Comparison of ENCODE assay signal across 18 cellular contexts in the genomic region with DNA sequence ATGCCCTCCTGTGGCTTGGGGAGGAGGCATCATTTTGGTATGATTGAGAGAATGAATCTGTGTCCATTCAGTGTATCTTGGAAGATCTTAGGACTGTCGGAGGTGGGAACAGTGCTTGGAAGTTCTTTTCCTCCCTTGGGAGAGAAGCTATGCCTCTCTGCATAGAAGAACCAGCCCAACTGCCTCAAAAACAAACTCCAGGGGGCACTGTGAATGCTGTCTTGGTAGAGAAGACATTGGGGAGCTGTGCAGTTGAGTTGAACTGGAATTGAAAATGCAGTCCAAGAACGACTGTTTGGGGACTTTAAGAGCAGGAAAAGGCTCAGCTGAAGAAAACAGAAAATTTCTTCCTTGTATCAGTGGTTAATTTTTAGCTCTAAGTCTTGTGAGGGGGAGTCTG. TPM values are rescaled to one million over a fixed set of nuclear protein-coding genes. Genes with fewer than 3 reads are reported as not detected.
DNase-seq lines count a peak whose midpoint lies in the region; ATAC-seq and TF ChIP-seq lines count a peak whose summit lies in the region.
"Had no signal": no experiment of that assay in that cellular context is flagged by ENCODE, and none has a peak within 500 bp of the region (broad histone marks: within the 10 kb centered on the region; RNA-seq: fewer than 3 reads in every experiment).

No MANE protein-coding gene starts in this region.

- intact Hi-C loops in posterior vena cava (cut with DNase I): loop anchor here in 1 of 2 donors (2.0 kb wide), 1 partner anchor 361 kb away; no protein-coding TSS in a partner anchor

- in situ Hi-C loops in GM23248 (cut with MboI): no loop called here

- no peaks in the 10 kb centered on the region for H3K36me3 ChIP-seq in GM23248 (ENCODE audit: low read depth)
- H3K36me3 ChIP-seq: BLaER1 treated with 17β-estradiol and CSF1 and Interleukin-3, amounts not matched to agents 10 nM and 100 nM; lower lobe of right lung; spleen; tibial artery had no signal

- H3K9me3 ChIP-seq in GM23248 (ENCODE audit: low read depth): no peaks in the 10 kb centered on the region
- H3K9me3 ChIP-seq: tibial artery had no signal

- H3K4me3 ChIP-seq in LNCaP clone FGC (ENCODE audit: low read depth, low read length) (no peak overlapping the region), cardiac fibroblast (replicated peaks in 1 of 2; ENCODE audit: low read depth in 2 of 2, low read length in 2 of 2) (no peak overlapping the region), GM23248 (no peak overlapping the region)
- H3K4me3 ChIP-seq: BLaER1 treated with 17β-estradiol and CSF1 and Interleukin-3, amounts not matched to agents 10 nM and 100 nM; lower lobe of right lung; spleen; tibial artery had no signal

- 58 to 72% methylated on average over 2 of the region's 2 CpGs for WGBS in GM23248 (ENCODE audit: low coverage in 1 of 2, low lambda C conversion rate in 2 of 2, missing lambda C conversion rate in 2 of 2), 2 experiments

- TF ChIP-seq CTCF in LNCaP clone FGC (IDR thresholded peaks at IDR 0.05; ENCODE audit: control insufficient read depth, extremely low read depth, insufficient read depth) (0 out of 2 replicates have a peak, but pooled peaks have one; percentile 25), cardiac fibroblast (IDR thresholded peaks at IDR 0.05; ENCODE audit: low read depth, low read length) (peak; percentile 32)

- no peaks in the 10 kb centered on the region for H3K79me2 ChIP-seq in GM23248 (ENCODE audit: insufficient read depth)

- no peak overlapping the region for H3K9ac ChIP-seq in GM23248
- H3K9ac ChIP-seq: BLaER1 treated with 17β-estradiol and CSF1 and Interleukin-3, amounts not matched to agents 10 nM and 100 nM had no signal

- H3K4me2 ChIP-seq in GM23248 (ENCODE audit: unreplicated experiment): no peak overlapping the region
- H3K4me2 ChIP-seq: BLaER1 treated with 17β-estradiol and CSF1 and Interleukin-3, amounts not matched to agents 10 nM and 100 nM had no signal

- ATAC-seq in HG02884 (IDR thresholded peaks at IDR 0.05; ENCODE audit: unreplicated experiment): no peak
- ATAC-seq: activated T-cell treated with anti-CD3 and anti-CD28 coated beads, Interleukin-2, amount 50 U/mL, for 4 hours; lower lobe of right lung; naive thymus-derived CD4-positive, alpha-beta T cell; stimulated activated effector memory CD8-positive, alpha-beta T cell treated with anti-CD3 and anti-CD28 coated beads, Interleukin-12 subunit alpha, Interleukin-12 subunit beta, amount 100 ng/mL, for 72 hours had no signal

- no peaks in the 10 kb centered on the region for H3K4me1 ChIP-seq in GM23248 (ENCODE audit: insufficient read depth)
- H3K4me1 ChIP-seq: BLaER1 treated with 17β-estradiol and CSF1 and Interleukin-3, amounts not matched to agents 10 nM and 100 nM; lower lobe of right lung; spleen; tibial artery had no signal

- no peaks in the 10 kb centered on the region for H4K20me1 ChIP-seq in GM23248 (ENCODE audit: insufficient read depth)
- H4K20me1 ChIP-seq: BLaER1 treated with 17β-estradiol and CSF1 and Interleukin-3, amounts not matched to agents 10 nM and 100 nM had no signal

- H2AFZ ChIP-seq in GM23248: no peak overlapping the region

- DNase-seq in ELF-1 (ENCODE audit: low read depth, low spot score): peak; percentile 10
- no peak for DNase-seq in LNCaP clone FGC (ENCODE audit: low read depth)
- peak; percentile 12 to 23 for DNase-seq in cardiac fibroblast (ENCODE audit: low read depth in 2 of 2)
- DNase-seq in left kidney (ENCODE audit: low read depth, low spot score): peak; percentile 13
- no peak for DNase-seq in GM23248
- DNase-seq in activated CD4-positive, CD25-positive, alpha-beta regulatory T cell (lab: John Stamatoyannopoulos, UW): no peak
- DNase-seq in posterior vena cava (ENCODE audit: low spot score): no peak
- DNase-seq: activated CD4-positive, alpha-beta T cell treated with anti-CD3 and anti-CD28 coated beads, Interleukin-2, amount 50 U/mL, for 4 hours; activated T-cell treated with anti-CD3 and anti-CD28 coated beads, Interleukin-2, amount 50 U/mL, for 4 hours; lower lobe of right lung; naive thymus-derived CD4-positive, alpha-beta T cell; NCI-H1694; posterior cingulate gyrus; spleen; tibial artery had no signal

- no peaks in the 10 kb centered on the region for H3F3A ChIP-seq in GM23248 (ENCODE audit: insufficient read depth)

- H3K27ac ChIP-seq in GM23248: no peak overlapping the region
- H3K27ac ChIP-seq: BLaER1 treated with 17β-estradiol and CSF1 and Interleukin-3, amounts not matched to agents 10 nM and 100 nM; lower lobe of right lung; spleen; tibial artery had no signal

- H3K9me2 ChIP-seq in GM23248 (ENCODE audit: insufficient read depth): no peaks in the 10 kb centered on the region

- no peaks in the 10 kb centered on the region; the same call in 1 of the 2 replicates for H3K27me3 ChIP-seq in GM23248 (replicated peaks; ENCODE audit: insufficient read depth)
- H3K27me3 ChIP-seq: BLaER1 treated with 17β-estradiol and CSF1 and Interleukin-3, amounts not matched to agents 10 nM and 100 nM had no signal

RNA-seq across cellular contexts. Expression of a gene that starts 4.9 kb away (rescaled TPM):
- not detected in 2 replicates for total RNA-seq in GM23248 (2014; rRNA removed; shearing (Covaris generic))
- not detected in 2 replicates for polyA plus RNA-seq in GM23248 (2016; fragmentation: Nextera tagmentation; extraction: Ambion mirVana)
- total RNA-seq in posterior vena cava: not detected
- total RNA-seq: activated T-cell treated with anti-CD3 and anti-CD28 coated beads, Interleukin-2, amount 50 U/mL, for 4 hours; lower lobe of right lung; naive thymus-derived CD4-positive, alpha-beta T cell; spleen had no signal
- polyA plus RNA-seq: naive thymus-derived CD4-positive, alpha-beta T cell had no signal

RNA-seq across cellular contexts. Expression of a gene that starts 41.9 kb away (rescaled TPM):
- total RNA-seq in GM23248 (2014; rRNA removed; shearing (Covaris generic)): 22.3 and 25.5 TPM in 2 replicates
- polyA plus RNA-seq in GM23248 (2016; fragmentation: Nextera tagmentation; extraction: Ambion mirVana): 0.39 and 0.63 TPM in 2 replicates
- 10 to 100 TPM in 1 of 2 donors, 1 to 10 TPM in 1; 9.5 to 16.1 TPM for total RNA-seq in posterior vena cava
- polyA plus RNA-seq: naive thymus-derived CD4-positive, alpha-beta T cell had no signal

Comparison
In these comparisons a context has a peak if more than half of its experiments do, and no peak if none do; other contexts are left out.
1. DNase-seq: peak in ELF-1 (single experiment), cardiac fibroblast (2 of 2) and left kidney (single experiment); none in LNCaP clone FGC (single experiment), GM23248 (single experiment), activated CD4-positive, CD25-positive, alpha-beta regulatory T cell (0 of 4) and posterior vena cava (single experiment).